In genomic region chr5:140363631-140364471, GRCh38 we compare ENCODE assay signal across 10 cellular contexts. TPM values are rescaled to one million over a fixed set of nuclear protein-coding genes. Genes with fewer than 3 reads are reported as not detected.
DNase-seq lines count a peak whose midpoint lies in the region; TF ChIP-seq lines count a peak whose summit lies in the region.
"Had no signal": no experiment of that assay in that cellular context is flagged by ENCODE, and none has a peak within 500 bp of the region (broad histone marks: within the 10 kb centered on the region; RNA-seq: fewer than 3 reads in every experiment).

No MANE protein-coding gene starts in this region.

- H3K27me3 ChIP-seq in HUES6 (ENCODE audit: control insufficient read depth, insufficient read depth, low read length) (peaks cover 15% of the 10 kb centered on the region), mucosa of rectum (ENCODE audit: control insufficient read depth in 2 of 2, insufficient read depth in 2 of 2, low read length in 2 of 2) (no peaks in the 10 kb centered on the region)

- H3K27ac Mint-ChIP-seq in glutamatergic neuron (ENCODE audit: unreplicated experiment), result no peak overlapping the region

- H3K9ac ChIP-seq in HUES6 (ENCODE audit: low read length), result peak overlapping the region; percentile 48
- peak overlapping the region; percentile 32 to 58 for H3K9ac ChIP-seq in mucosa of rectum (ENCODE audit: low read depth in 1 of 2, low read length in 2 of 2)

- H3K4me1 Mint-ChIP-seq in glutamatergic neuron (ENCODE audit: low read depth, unreplicated experiment), result peaks cover 4% of the 10 kb centered on the region

- no peaks in the 10 kb centered on the region for H3K9me3 ChIP-seq in HUES6 (ENCODE audit: control insufficient read depth, insufficient read depth, low read depth, low read length)
- no peaks in the 10 kb centered on the region for H3K9me3 ChIP-seq in mucosa of rectum (ENCODE audit: control insufficient read depth in 2 of 2, low read length in 2 of 2)

- no peaks in the 10 kb centered on the region for H3K36me3 Mint-ChIP-seq in glutamatergic neuron (ENCODE audit: unreplicated experiment)

- H3K27me3 Mint-ChIP-seq in glutamatergic neuron (ENCODE audit: unreplicated experiment), result peaks cover 2% of the 10 kb centered on the region

- H3K36me3 ChIP-seq in HUES6 (ENCODE audit: control insufficient read depth, insufficient read depth, low read length) (no peaks in the 10 kb centered on the region), mucosa of rectum (ENCODE audit: control insufficient read depth in 2 of 2, insufficient read depth in 2 of 2, low read length in 2 of 2) (no peaks in the 10 kb centered on the region)

- H3K27ac ChIP-seq in HUES6 (ENCODE audit: low read depth, low read length) (no peak overlapping the region), mucosa of rectum (ENCODE audit: low read depth in 2 of 2, low read length in 2 of 2) (no peak overlapping the region)

- H3K4me1 ChIP-seq in HUES6 (ENCODE audit: control insufficient read depth, insufficient read depth, low read length) (peaks cover 4% of the 10 kb centered on the region), mucosa of rectum (ENCODE audit: control insufficient read depth in 2 of 2, insufficient read depth in 2 of 2, low read length in 2 of 2) (peaks cover 11 to 27% of the 10 kb centered on the region in 2 donors)

- peak overlapping the region; percentile 43 for H3K4me3 ChIP-seq in AG09309 (ENCODE audit: control insufficient read depth, low read depth, low read length)
- H3K4me3 ChIP-seq in HUES6 (ENCODE audit: low read depth, low read length), result peak overlapping the region; percentile 69
- H3K4me3 ChIP-seq in cardiac fibroblast (replicated peaks in 1 of 2; ENCODE audit: low read depth in 2 of 2, low read length in 2 of 2), result peak overlapping the region; percentile 40 to 41
- peak overlapping the region; percentile 65 to 66 for H3K4me3 ChIP-seq in mucosa of rectum (ENCODE audit: low read length in 2 of 2)

- TF ChIP-seq CTCF in AG09309 (IDR thresholded peaks at IDR 0.05; ENCODE audit: control insufficient read depth, insufficient read depth, low read depth, low read length, missing control alignments) (no peak), cardiac fibroblast (IDR thresholded peaks at IDR 0.05; ENCODE audit: low read depth, low read length) (no peak), glutamatergic neuron (IDR thresholded peaks at IDR 0.05; ENCODE audit: partially characterized antibody, unreplicated experiment) (no peak)

- H3K4me3 Mint-ChIP-seq in glutamatergic neuron (ENCODE audit: unreplicated experiment), result no peak overlapping the region

- DNase-seq in AG09309 (ENCODE audit: low read depth) (no peak), cardiac fibroblast (ENCODE audit: low read depth in 2 of 2) (no peak), Ammon's horn (ENCODE audit: low spot score) (no peak), glutamatergic neuron (no peak), NCI-H2171 treated with DMSO at 0.1 percent for 48 hours (lab: John Stamatoyannopoulos, UW) (no peak)
- DNase-seq in activated effector memory CD4-positive, alpha-beta T cell treated with anti-CD3 and anti-CD28 coated beads, Interleukin-2, amount 50 U/mL, for 16 hours, result no peak

- H3K9me3 Mint-ChIP-seq in glutamatergic neuron (ENCODE audit: unreplicated experiment), result peaks cover 4% of the 10 kb centered on the region

RNA-seq across cellular contexts. Expression of gene SLC4A9, which starts 3.9 kb away (rescaled TPM):
- total RNA-seq in glutamatergic neuron (ENCODE audit: unreplicated experiment), result not detected
- total RNA-seq: LHCN-M2; T-helper 2 cell treated with Interferon-gamma antibody and Interleukin-4, amounts not matched to agents 100 ng/mL and 5 ng/mL, for 36 hours had no signal

RNA-seq across cellular contexts. Expression of gene HBEGF, which starts 17.4 kb away (rescaled TPM):
- 2.5 TPM for total RNA-seq in glutamatergic neuron (ENCODE audit: unreplicated experiment)

RNA-seq across cellular contexts. Expression of gene ANKHD1, which starts 37.8 kb away (rescaled TPM):
- total RNA-seq in glutamatergic neuron (ENCODE audit: unreplicated experiment), result 105 TPM
